In genomic region chr14:90396342-90397339, GRCh38 we compare ENCODE assay signal across 1 cellular context.
TF ChIP-seq lines count a peak whose summit lies in the region.

TSS of gene CALM1 (plus strand) at chr14:90397029. CDS start at chr14:90397231, 202 bp downstream.

TF ChIP-seq in HepG2, 621 proteins besides CTCF, POLR2A, EP300 and RAD21 (continued from another document and continues in another):
- TF ChIP-seq ZNF276 (CRISPR knock-in tag; IDR thresholded peaks at IDR 0.05; ENCODE audit: low read depth) (0 out of 2 replicates have a peak, but pooled peaks have one; percentile 70), NFAT5 (CRISPR knock-in tag; IDR thresholded peaks at IDR 0.05) (peak; percentile 56; the same call in 1 of the 2 replicates), PHF5A (CRISPR knock-in tag; IDR thresholded peaks at IDR 0.05; ENCODE audit: low read depth, unreplicated experiment) (peak; percentile 62), FLYWCH1 (CRISPR knock-in tag; IDR thresholded peaks at IDR 0.05) (no peak; the same call in 1 of the 2 replicates), FOXO1 (CRISPR knock-in tag; IDR thresholded peaks at IDR 0.05) (peak; percentile 59), NFIB (CRISPR knock-in tag; IDR thresholded peaks at IDR 0.05; ENCODE audit: borderline replicate concordance) (no peak), ZMYM4 (CRISPR knock-in tag; IDR thresholded peaks at IDR 0.05) (peak; percentile 100), ESRRA (CRISPR knock-in tag; IDR thresholded peaks at IDR 0.05; ENCODE audit: low read depth) (peak; percentile 70), ARHGAP35 (CRISPR knock-in tag; IDR thresholded peaks at IDR 0.05; ENCODE audit: borderline replicate concordance) (no peak), ZFAT (CRISPR knock-in tag; conservative IDR thresholded peaks at IDR 0.05) (0 out of 2 replicates have a peak, but pooled peaks have one; percentile 55), HDAC2 (CRISPR knock-in tag; IDR thresholded peaks at IDR 0.05) (peak; percentile 63; the same call in 1 of the 2 replicates), ZNF549 (CRISPR knock-in tag; IDR thresholded peaks at IDR 0.05) (peak; percentile 77; the same call in 1 of the 2 replicates), ZFP62 (CRISPR knock-in tag; IDR thresholded peaks at IDR 0.05) (no peak), ZNF468 (CRISPR knock-in tag; IDR thresholded peaks at IDR 0.05) (no peak), SOX5 (CRISPR knock-in tag; IDR thresholded peaks at IDR 0.05; ENCODE audit: borderline replicate concordance) (peak; percentile 61; the same call in 1 of the 2 replicates), ZNF615 (CRISPR knock-in tag; IDR thresholded peaks at IDR 0.05; ENCODE audit: borderline replicate concordance) (0 out of 2 replicates have a peak, but pooled peaks have one; percentile 25), ZNF562 (CRISPR knock-in tag; IDR thresholded peaks at IDR 0.05; ENCODE audit: borderline replicate concordance) (peak; percentile 35; the same call in 1 of the 2 replicates), ADNP (CRISPR knock-in tag; IDR thresholded peaks at IDR 0.05) (no peak), ZNF674 (CRISPR knock-in tag; IDR thresholded peaks at IDR 0.05; ENCODE audit: low read depth) (peak; percentile 95), SALL2 (CRISPR knock-in tag; IDR thresholded peaks at IDR 0.05) (peak; percentile 96), LBX2 (CRISPR knock-in tag; IDR thresholded peaks at IDR 0.05; ENCODE audit: borderline replicate concordance) (no peak), HIVEP1 (CRISPR knock-in tag; IDR thresholded peaks at IDR 0.05) (peak; percentile 71; the same call in 1 of the 2 replicates), ZFP36 (IDR thresholded peaks at IDR 0.05; ENCODE audit: borderline replicate concordance, low read depth, low read length, partially characterized antibody) (no peak), ZNF678 (CRISPR knock-in tag; IDR thresholded peaks at IDR 0.05) (no peak), KDM2A (CRISPR knock-in tag; IDR thresholded peaks at IDR 0.05; ENCODE audit: borderline replicate concordance, low read depth) (peak; percentile 96), THAP11 (CRISPR knock-in tag; IDR thresholded peaks at IDR 0.05) (peak; percentile 89), IKZF1 (IDR thresholded peaks at IDR 0.05) (no peak), SPEN (CRISPR knock-in tag; IDR thresholded peaks at IDR 0.05; ENCODE audit: low read depth) (peak; percentile 92), U2AF1 (optimal IDR thresholded peaks at IDR 0.05; ENCODE audit: low read depth, low read length) (peak; percentile 85), TAF1 (CRISPR knock-in tag; IDR thresholded peaks at IDR 0.05) (peak; percentile 99), ZNF10 (CRISPR knock-in tag; IDR thresholded peaks at IDR 0.05; ENCODE audit: borderline replicate concordance, low read depth) (no peak), HCFC1 (IDR thresholded peaks at IDR 0.05; ENCODE audit: low read depth, low read length) (peak; percentile 53; the same call in 1 of the 2 replicates), RFX5 (IDR thresholded peaks at IDR 0.05; ENCODE audit: low read depth, low read length) (no peak), ZNF101 (CRISPR knock-in tag; IDR thresholded peaks at IDR 0.05; ENCODE audit: borderline replicate concordance, low read depth) (0 out of 2 replicates have a peak, but pooled peaks have one; percentile 73), HES4 (CRISPR knock-in tag; IDR thresholded peaks at IDR 0.05; ENCODE audit: borderline replicate concordance) (peak; percentile 96), NFYC (CRISPR knock-in tag; IDR thresholded peaks at IDR 0.05) (peak; percentile 53; the same call in 1 of the 2 replicates), ZNF501 (CRISPR knock-in tag; IDR thresholded peaks at IDR 0.05) (0 out of 2 replicates have a peak, but pooled peaks have one; percentile 49), SNRNP70 (IDR thresholded peaks at IDR 0.05; ENCODE audit: low read depth, low read length) (no peak)
- TF ChIP-seq, protein P1, sequence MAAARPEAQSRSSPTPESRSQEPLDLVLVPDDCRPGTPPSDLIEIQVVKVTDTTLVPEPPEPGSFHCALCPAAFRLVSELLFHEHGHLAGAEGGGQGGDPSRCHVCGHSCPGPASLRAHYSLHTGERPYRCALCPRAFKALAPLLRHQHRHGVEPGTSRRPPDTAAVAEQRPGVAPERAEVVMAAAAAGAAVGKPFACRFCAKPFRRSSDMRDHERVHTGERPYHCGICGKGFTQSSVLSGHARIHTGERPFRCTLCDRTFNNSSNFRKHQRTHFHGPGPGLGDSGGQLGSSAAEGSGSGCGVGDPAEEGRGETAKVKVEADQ (CRISPR knock-in tag; IDR thresholded peaks at IDR 0.05; ENCODE audit: borderline replicate concordance), result peak; percentile 73; the same call in 1 of the 2 replicates
- TF ChIP-seq, protein P2, sequence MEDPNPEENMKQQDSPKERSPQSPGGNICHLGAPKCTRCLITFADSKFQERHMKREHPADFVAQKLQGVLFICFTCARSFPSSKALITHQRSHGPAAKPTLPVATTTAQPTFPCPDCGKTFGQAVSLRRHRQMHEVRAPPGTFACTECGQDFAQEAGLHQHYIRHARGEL (CRISPR knock-in tag; IDR thresholded peaks at IDR 0.05), result no peak
- TF ChIP-seq, protein P3, sequence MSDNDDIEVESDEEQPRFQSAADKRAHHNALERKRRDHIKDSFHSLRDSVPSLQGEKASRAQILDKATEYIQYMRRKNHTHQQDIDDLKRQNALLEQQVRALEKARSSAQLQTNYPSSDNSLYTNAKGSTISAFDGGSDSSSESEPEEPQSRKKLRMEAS (IDR thresholded peaks at IDR 0.05), result peak; percentile 82
- TF ChIP-seq, protein P4, sequence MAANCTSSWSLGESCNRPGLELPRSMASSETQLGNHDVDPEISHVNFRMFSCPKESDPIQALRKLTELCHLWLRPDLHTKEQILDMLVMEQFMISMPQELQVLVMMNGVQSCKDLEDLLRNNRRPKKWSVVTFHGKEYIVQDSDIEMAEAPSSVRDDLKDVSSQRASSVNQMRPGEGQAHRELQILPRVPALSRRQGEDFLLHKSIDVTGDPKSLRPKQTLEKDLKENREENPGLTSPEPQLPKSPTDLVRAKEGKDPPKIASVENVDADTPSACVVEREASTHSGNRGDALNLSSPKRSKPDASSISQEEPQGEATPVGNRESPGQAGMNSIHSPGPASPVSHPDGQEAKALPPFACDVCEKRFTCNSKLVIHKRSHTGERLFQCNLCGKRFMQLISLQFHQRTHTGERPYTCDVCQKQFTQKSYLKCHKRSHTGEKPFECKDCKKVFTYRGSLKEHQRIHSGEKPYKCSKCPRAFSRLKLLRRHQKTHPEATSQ (CRISPR knock-in tag; IDR thresholded peaks at IDR 0.05; ENCODE audit: borderline replicate concordance), result peak; percentile 93
- TF ChIP-seq, protein P5, sequence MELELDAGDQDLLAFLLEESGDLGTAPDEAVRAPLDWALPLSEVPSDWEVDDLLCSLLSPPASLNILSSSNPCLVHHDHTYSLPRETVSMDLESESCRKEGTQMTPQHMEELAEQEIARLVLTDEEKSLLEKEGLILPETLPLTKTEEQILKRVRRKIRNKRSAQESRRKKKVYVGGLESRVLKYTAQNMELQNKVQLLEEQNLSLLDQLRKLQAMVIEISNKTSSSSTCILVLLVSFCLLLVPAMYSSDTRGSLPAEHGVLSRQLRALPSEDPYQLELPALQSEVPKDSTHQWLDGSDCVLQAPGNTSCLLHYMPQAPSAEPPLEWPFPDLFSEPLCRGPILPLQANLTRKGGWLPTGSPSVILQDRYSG (CRISPR knock-in tag; IDR thresholded peaks at IDR 0.05), result peak; percentile 97; the same call in 1 of the 2 replicates
- TF ChIP-seq, protein P6, sequence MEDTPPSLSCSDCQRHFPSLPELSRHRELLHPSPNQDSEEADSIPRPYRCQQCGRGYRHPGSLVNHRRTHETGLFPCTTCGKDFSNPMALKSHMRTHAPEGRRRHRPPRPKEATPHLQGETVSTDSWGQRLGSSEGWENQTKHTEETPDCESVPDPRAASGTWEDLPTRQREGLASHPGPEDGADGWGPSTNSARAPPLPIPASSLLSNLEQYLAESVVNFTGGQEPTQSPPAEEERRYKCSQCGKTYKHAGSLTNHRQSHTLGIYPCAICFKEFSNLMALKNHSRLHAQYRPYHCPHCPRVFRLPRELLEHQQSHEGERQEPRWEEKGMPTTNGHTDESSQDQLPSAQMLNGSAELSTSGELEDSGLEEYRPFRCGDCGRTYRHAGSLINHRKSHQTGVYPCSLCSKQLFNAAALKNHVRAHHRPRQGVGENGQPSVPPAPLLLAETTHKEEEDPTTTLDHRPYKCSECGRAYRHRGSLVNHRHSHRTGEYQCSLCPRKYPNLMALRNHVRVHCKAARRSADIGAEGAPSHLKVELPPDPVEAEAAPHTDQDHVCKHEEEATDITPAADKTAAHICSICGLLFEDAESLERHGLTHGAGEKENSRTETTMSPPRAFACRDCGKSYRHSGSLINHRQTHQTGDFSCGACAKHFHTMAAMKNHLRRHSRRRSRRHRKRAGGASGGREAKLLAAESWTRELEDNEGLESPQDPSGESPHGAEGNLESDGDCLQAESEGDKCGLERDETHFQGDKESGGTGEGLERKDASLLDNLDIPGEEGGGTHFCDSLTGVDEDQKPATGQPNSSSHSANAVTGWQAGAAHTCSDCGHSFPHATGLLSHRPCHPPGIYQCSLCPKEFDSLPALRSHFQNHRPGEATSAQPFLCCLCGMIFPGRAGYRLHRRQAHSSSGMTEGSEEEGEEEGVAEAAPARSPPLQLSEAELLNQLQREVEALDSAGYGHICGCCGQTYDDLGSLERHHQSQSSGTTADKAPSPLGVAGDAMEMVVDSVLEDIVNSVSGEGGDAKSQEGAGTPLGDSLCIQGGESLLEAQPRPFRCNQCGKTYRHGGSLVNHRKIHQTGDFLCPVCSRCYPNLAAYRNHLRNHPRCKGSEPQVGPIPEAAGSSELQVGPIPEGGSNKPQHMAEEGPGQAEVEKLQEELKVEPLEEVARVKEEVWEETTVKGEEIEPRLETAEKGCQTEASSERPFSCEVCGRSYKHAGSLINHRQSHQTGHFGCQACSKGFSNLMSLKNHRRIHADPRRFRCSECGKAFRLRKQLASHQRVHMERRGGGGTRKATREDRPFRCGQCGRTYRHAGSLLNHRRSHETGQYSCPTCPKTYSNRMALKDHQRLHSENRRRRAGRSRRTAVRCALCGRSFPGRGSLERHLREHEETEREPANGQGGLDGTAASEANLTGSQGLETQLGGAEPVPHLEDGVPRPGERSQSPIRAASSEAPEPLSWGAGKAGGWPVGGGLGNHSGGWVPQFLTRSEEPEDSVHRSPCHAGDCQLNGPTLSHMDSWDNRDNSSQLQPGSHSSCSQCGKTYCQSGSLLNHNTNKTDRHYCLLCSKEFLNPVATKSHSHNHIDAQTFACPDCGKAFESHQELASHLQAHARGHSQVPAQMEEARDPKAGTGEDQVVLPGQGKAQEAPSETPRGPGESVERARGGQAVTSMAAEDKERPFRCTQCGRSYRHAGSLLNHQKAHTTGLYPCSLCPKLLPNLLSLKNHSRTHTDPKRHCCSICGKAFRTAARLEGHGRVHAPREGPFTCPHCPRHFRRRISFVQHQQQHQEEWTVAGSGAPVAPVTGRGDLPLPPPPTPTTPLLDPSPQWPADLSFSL (CRISPR knock-in tag; IDR thresholded peaks at IDR 0.05), result 0 out of 2 replicates have a peak, but pooled peaks have one; percentile 29
- TF ChIP-seq, protein P7, sequence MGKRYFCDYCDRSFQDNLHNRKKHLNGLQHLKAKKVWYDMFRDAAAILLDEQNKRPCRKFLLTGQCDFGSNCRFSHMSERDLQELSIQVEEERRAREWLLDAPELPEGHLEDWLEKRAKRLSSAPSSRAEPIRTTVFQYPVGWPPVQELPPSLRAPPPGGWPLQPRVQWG (CRISPR knock-in tag; IDR thresholded peaks at IDR 0.05; ENCODE audit: borderline replicate concordance, low read depth), result no peak
